Comparison of ENCODE assay signal across 18 cellular contexts in genomic region chr1:203520315-203520714, GRCh38. TPM values are rescaled to one million over a fixed set of nuclear protein-coding genes. Genes with fewer than 3 reads are reported as not detected.
DNase-seq lines count a peak whose midpoint lies in the region; ATAC-seq and TF ChIP-seq lines count a peak whose summit lies in the region.
"Had no signal": no experiment of that assay in that cellular context is flagged by ENCODE, and none has a peak within 500 bp of the region (broad histone marks: within the 10 kb centered on the region; RNA-seq: fewer than 3 reads in every experiment).

No MANE protein-coding gene starts in this region.

- 40 to 67% methylated on average over 3 to 5 of the region's 5 CpGs for WGBS in transverse colon (ENCODE audit: low coverage in 1 of 2), 2 donors

- TF ChIP-seq EP300 in transverse colon (IDR thresholded peaks at IDR 0.05; ENCODE audit: low read depth) = no peak

- H3K27ac Mint-ChIP-seq in Caco-2 (ENCODE audit: unreplicated experiment) (peak overlapping the region; percentile 50), WTC11 (no peak overlapping the region)
- H3K27ac Mint-ChIP-seq in naive thymus-derived CD4-positive, alpha-beta T cell = peak overlapping the region in 1 of 9 donors; percentile 14
- H3K27ac Mint-ChIP-seq: activated naive CD4-positive, alpha-beta T cell treated with anti-CD3 and anti-CD28 coated beads, Interleukin-2, amount 50 U/mL, for 24 hours; CD4-positive, alpha-beta T cell had no signal

- peak; percentile 56 for ATAC-seq in naive thymus-derived CD4-positive, alpha-beta T cell
- ATAC-seq in WTC11 (no peak), HG02798 (IDR thresholded peaks at IDR 0.05; ENCODE audit: poor library complexity, unreplicated experiment) (no peak)
- ATAC-seq: Panc1; stimulated activated naive CD8-positive, alpha-beta T cell treated with anti-CD3 and anti-CD28 coated beads, Interleukin-15, Interleukin-2, amounts not matched to agents 100 U/mL and 50 U/mL, for 24 hours had no signal

- H3K27ac ChIP-seq in naive thymus-derived CD4-positive, alpha-beta T cell (ENCODE audit: low read depth, low read length) = no peak overlapping the region
- H3K27ac ChIP-seq in transverse colon = no peak overlapping the region
- H3K27ac ChIP-seq: lower lobe of right lung had no signal

- H3K4me3 ChIP-seq in Caco-2 (ENCODE audit: low read depth, low read length) (no peak overlapping the region), MG63 (no peak overlapping the region), transverse colon (no peak overlapping the region)
- no peak overlapping the region for H3K4me3 ChIP-seq in naive thymus-derived CD4-positive, alpha-beta T cell (ENCODE audit: low read length)
- H3K4me3 ChIP-seq: lower lobe of right lung had no signal

- H3K4me1 ChIP-seq in Caco-2 (peaks cover 19% of the 10 kb centered on the region), transverse colon (peaks cover 0 to 13% (median 6%) of the 10 kb centered on the region in 4 donors)
- no peaks in the 10 kb centered on the region for H3K4me1 ChIP-seq in naive thymus-derived CD4-positive, alpha-beta T cell (ENCODE audit: control insufficient read depth in 2 of 2, insufficient read depth in 2 of 2, low read length in 2 of 2)

- DNase-seq in Caco-2 (no peak), MG63 (peak; percentile 60), dedifferentiated amniotic fluid mesenchymal stem cell (ENCODE audit: extremely low spot score) (peak; percentile 29), WTC11 (ENCODE audit: low spot score) (no peak), SK-N-DZ (ENCODE audit: low spot score) (no peak), transverse colon (no peak)
- DNase-seq in naive thymus-derived CD4-positive, alpha-beta T cell = no peak
- DNase-seq: CD4-positive, alpha-beta T cell; glutamatergic neuron; lower lobe of right lung; NCI-H187; stimulated activated CD4-positive, alpha-beta T cell treated with anti-CD3 and anti-CD28 coated beads, Interleukin-4, amount 100 ng/mL, for 4 hours; stimulated activated naive CD8-positive, alpha-beta T cell treated with anti-CD3 and anti-CD28 coated beads, Interleukin-15, Interleukin-2, amounts not matched to agents 100 U/mL and 50 U/mL, for 24 hours; T-helper 9 cell had no signal

- H3K27me3 Mint-ChIP-seq in Caco-2 (ENCODE audit: insufficient read depth, unreplicated experiment) = no peaks in the 10 kb centered on the region
- H3K27me3 Mint-ChIP-seq in naive thymus-derived CD4-positive, alpha-beta T cell = no peaks in the 10 kb centered on the region
- H3K27me3 Mint-ChIP-seq in WTC11 (ENCODE audit: low read depth) = peaks cover 78% of the 10 kb centered on the region
- H3K27me3 Mint-ChIP-seq: activated naive CD4-positive, alpha-beta T cell treated with anti-CD3 and anti-CD28 coated beads, Interleukin-2, amount 50 U/mL, for 24 hours; CD4-positive, alpha-beta T cell had no signal

- in situ Hi-C loops in transverse colon (cut with MboI; ENCODE audit: low pct_ligation_motif_present in 1 of 4, low pct_unique_long_range_greater_than_20kb in 1 of 4, low sequenced_read_pairs in 3 of 4) = no loop called here

- BruUV-seq in Caco-2 (replicated peaks; lab: Mats Ljungman, UMichigan) = no TSS peak

- H3K4me1 Mint-ChIP-seq in Caco-2 (ENCODE audit: low read depth, unreplicated experiment) (peaks cover 27% of the 10 kb centered on the region), WTC11 (peaks cover 73% of the 10 kb centered on the region)
- peaks cover 0 to 13% (median 3%) of the 10 kb centered on the region in 7 donors for H3K4me1 Mint-ChIP-seq in naive thymus-derived CD4-positive, alpha-beta T cell

- intact Hi-C loops in Caco-2 (cut with micrococcal nuclease; ENCODE audit: unreplicated experiment) = no loop called here
- intact Hi-C loops in naive thymus-derived CD4-positive, alpha-beta T cell (cut with micrococcal nuclease) = no loop called here
- intact Hi-C loops in transverse colon (cut with DNase I; ENCODE audit: low total_unique reads) = no loop called here

- H3K9me3 ChIP-seq in Caco-2 (no peaks in the 10 kb centered on the region), MG63 (no peaks in the 10 kb centered on the region), transverse colon (no peaks in the 10 kb centered on the region)
- H3K9me3 ChIP-seq in naive thymus-derived CD4-positive, alpha-beta T cell (ENCODE audit: control insufficient read depth in 2 of 3, low read length in 3 of 3) = no peaks in the 10 kb centered on the region
- H3K9me3 ChIP-seq: lower lobe of right lung had no signal

- CTCF ChIA-PET in Caco-2 (lab: Charles Lee) = no interaction called here
- CTCF ChIA-PET in naive thymus-derived CD4-positive, alpha-beta T cell (lab: Charles Lee) = no interaction called here
- CTCF ChIA-PET in WTC11 (lab: Charles Lee) = interaction anchor here (1.0 to 2.6 kb wide), 6 partner anchors 16 to 253 kb away, joined by 4 to 9 read pairs (median 8); partner anchors contain the start of gene PRELP

- H3K36me3 ChIP-seq in Caco-2 (ENCODE audit: control insufficient read depth, insufficient read depth, low read length) = no peaks in the 10 kb centered on the region
- no peaks in the 10 kb centered on the region for H3K36me3 ChIP-seq in MG63
- no peaks in the 10 kb centered on the region for H3K36me3 ChIP-seq in naive thymus-derived CD4-positive, alpha-beta T cell (ENCODE audit: control insufficient read depth in 2 of 3, insufficient read depth in 3 of 3, low read length in 3 of 3)
- no peaks in the 10 kb centered on the region for H3K36me3 ChIP-seq in transverse colon
- H3K36me3 ChIP-seq: lower lobe of right lung had no signal

- POLR2A ChIA-PET in Caco-2 (lab: Charles Lee) = no interaction called here
- POLR2A ChIA-PET in naive thymus-derived CD4-positive, alpha-beta T cell (lab: Charles Lee) = no interaction called here
- POLR2A ChIA-PET in WTC11 (lab: Charles Lee) = interaction anchor here (1.4 kb wide), 1 partner anchor 108 kb away, joined by 3 read pairs; no protein-coding TSS in a partner anchor

- TF ChIP-seq CTCF in Caco-2 (IDR thresholded peaks at IDR 0.05; ENCODE audit: insufficient read depth in 1 of 2, low read depth in 1 of 2, low read length in 1 of 2, severe bottlenecking in 1 of 2, unreplicated experiment in 1 of 2) (no peak), WTC11 (IDR thresholded peaks at IDR 0.05) (no peak), transverse colon (IDR thresholded peaks at IDR 0.05) (no peak)

- TF ChIP-seq POLR2A in transverse colon (IDR thresholded peaks at IDR 0.05) = no peak

- H3K4me3 Mint-ChIP-seq in Caco-2 (ENCODE audit: unreplicated experiment) (no peak overlapping the region), WTC11 (no peak overlapping the region)
- H3K4me3 Mint-ChIP-seq in naive thymus-derived CD4-positive, alpha-beta T cell = no peak overlapping the region
- H3K4me3 Mint-ChIP-seq: activated naive CD4-positive, alpha-beta T cell treated with anti-CD3 and anti-CD28 coated beads, Interleukin-2, amount 50 U/mL, for 24 hours; CD4-positive, alpha-beta T cell had no signal

- H3K27me3 ChIP-seq in Caco-2 (replicated peaks; ENCODE audit: control insufficient read depth, insufficient read depth, low read length) = no peaks in the 10 kb centered on the region
- H3K27me3 ChIP-seq in MG63 = no peaks in the 10 kb centered on the region
- no peaks in the 10 kb centered on the region for H3K27me3 ChIP-seq in naive thymus-derived CD4-positive, alpha-beta T cell (ENCODE audit: control insufficient read depth in 2 of 2, insufficient read depth in 2 of 2, low read length in 2 of 2)
- H3K27me3 ChIP-seq in transverse colon = no peaks in the 10 kb centered on the region

- H3K36me3 Mint-ChIP-seq in Caco-2 (ENCODE audit: insufficient read depth, unreplicated experiment) (no peaks in the 10 kb centered on the region), WTC11 (no peaks in the 10 kb centered on the region)
- no peaks in the 10 kb centered on the region for H3K36me3 Mint-ChIP-seq in naive thymus-derived CD4-positive, alpha-beta T cell
- H3K36me3 Mint-ChIP-seq: activated naive CD4-positive, alpha-beta T cell treated with anti-CD3 and anti-CD28 coated beads, Interleukin-2, amount 50 U/mL, for 24 hours had no signal

- H3K9me3 Mint-ChIP-seq in Caco-2 (ENCODE audit: unreplicated experiment) (no peaks in the 10 kb centered on the region), WTC11 (no peaks in the 10 kb centered on the region)
- no peaks in the 10 kb centered on the region for H3K9me3 Mint-ChIP-seq in naive thymus-derived CD4-positive, alpha-beta T cell
- H3K9me3 Mint-ChIP-seq: activated naive CD4-positive, alpha-beta T cell treated with anti-CD3 and anti-CD28 coated beads, Interleukin-2, amount 50 U/mL, for 24 hours; CD4-positive, alpha-beta T cell had no signal

TF ChIP-seq in WTC11, 78 proteins besides CTCF, POLR2A, EP300 and RAD21 (continues in another document):
- TF ChIP-seq MYBL2 (CRISPR knock-in tag; IDR thresholded peaks at IDR 0.05) (no peak), JUN (CRISPR knock-in tag; IDR thresholded peaks at IDR 0.05) (no peak), ZNF121 (CRISPR knock-in tag; IDR thresholded peaks at IDR 0.05) (no peak), NFE2L1 (CRISPR knock-in tag; IDR thresholded peaks at IDR 0.05) (no peak), GTF2I (CRISPR knock-in tag; conservative IDR thresholded peaks at IDR 0.05) (no peak), NFATC4 (CRISPR knock-in tag; IDR thresholded peaks at IDR 0.05) (no peak), ERG (CRISPR knock-in tag; IDR thresholded peaks at IDR 0.05) (no peak)

RNA-seq across cellular contexts. Expression of gene OPTC, which starts 26.4 kb away (rescaled TPM):
- total RNA-seq in Caco-2 (2022) (not detected in 2 replicates), WTC11 (2021) (0.55 to 1.2 TPM (median 0.76 TPM) in 3 replicates), transverse colon (not detected)
- not detected in 2 replicates for total RNA-seq in MG63 (2014; rRNA removed; shearing (Covaris generic); ENCODE audit: low replicate concordance)
- total RNA-seq in naive thymus-derived CD4-positive, alpha-beta T cell = not detected
- not detected for polyA plus RNA-seq in naive thymus-derived CD4-positive, alpha-beta T cell
- polyA plus RNA-seq in SK-N-DZ (2014; cell fraction: cytosol; rRNA removed) = not detected in 2 replicates
- not detected in 2 replicates for polyA plus RNA-seq in SK-N-DZ (2014; cell fraction: nucleus; rRNA removed)
- total RNA-seq: CD4-positive, alpha-beta T cell; lower lobe of right lung; posterior vena cava had no signal

RNA-seq across cellular contexts. Expression of gene PRELP, which starts 44.7 kb away (rescaled TPM):
- total RNA-seq in Caco-2 (2022) = not detected in 2 replicates
- total RNA-seq in MG63 (2014; rRNA removed; shearing (Covaris generic); ENCODE audit: low replicate concordance) = not detected in 2 replicates
- total RNA-seq in naive thymus-derived CD4-positive, alpha-beta T cell = not detected
- not detected for polyA plus RNA-seq in naive thymus-derived CD4-positive, alpha-beta T cell
- 0.17 to 0.23 TPM (median 0.18 TPM) in 3 replicates for total RNA-seq in WTC11 (2021)
- polyA plus RNA-seq in SK-N-DZ (2014; cell fraction: cytosol; rRNA removed) = not detected in 2 replicates
- polyA plus RNA-seq in SK-N-DZ (2014; cell fraction: nucleus; rRNA removed) = not detected in 2 replicates
- total RNA-seq in transverse colon = 10 to 100 TPM; 15.4 to 35.2 (median 23.3) TPM
- total RNA-seq: CD4-positive, alpha-beta T cell had no signal

Comparison
In these comparisons a context has a peak if more than half of its experiments do, and no peak if none do; other contexts are left out.
1. DNase-seq: peak in MG63 (single experiment) and dedifferentiated amniotic fluid mesenchymal stem cell (single experiment); none in Caco-2 (0 of 2), naive thymus-derived CD4-positive, alpha-beta T cell (0 of 9), WTC11 (single experiment), SK-N-DZ (single experiment) and transverse colon (single experiment).
2. RNA of gene PRELP, which starts 44.7 kb away (total RNA-seq): 15.4 to 35.2 TPM in transverse colon; 0.17 to 0.23 TPM in WTC11, not detected in Caco-2, not detected in MG63 and not detected in naive thymus-derived CD4-positive, alpha-beta T cell; every median in the first group is over 10 times any median in the second.